ENCODE assay signal across 8 cellular contexts in genomic region chr6:112286010-112286409, GRCh38. TPM values are rescaled to one million over a fixed set of nuclear protein-coding genes. Genes with fewer than 3 reads are reported as not detected.
DNase-seq lines count a peak whose midpoint lies in the region; ATAC-seq and TF ChIP-seq lines count a peak whose summit lies in the region.

No MANE protein-coding gene starts in this region.

- H3K36me3 ChIP-seq in BE2C (no peaks in the 10 kb centered on the region), MG63 (no peaks in the 10 kb centered on the region)

- H3K9me3 ChIP-seq in BE2C: no peaks in the 10 kb centered on the region
- no peaks in the 10 kb centered on the region for H3K9me3 ChIP-seq in MG63

- no peak for DNase-seq in activated CD4-positive, CD25-positive, alpha-beta regulatory T cell treated with anti-CD3 and anti-CD28 coated beads, Interleukin-2, amount 50 U/mL, for 72 hours
- peak; percentile 6 for DNase-seq in activated T-cell treated with anti-CD3 and anti-CD28 coated beads, Interleukin-2, amount 50 U/mL, for 4 hours
- peak; percentile 32 for DNase-seq in stimulated activated naive CD4-positive, alpha-beta T cell treated with Interleukin-2 at 50 U/mL for 16 hours (lab: John Stamatoyannopoulos, UW)
- DNase-seq in BE2C (no peak), MG63 (no peak), HK-2 (ENCODE audit: unreplicated experiment) (no peak)

- peaks cover 18% of the 10 kb centered on the region for H3K4me1 ChIP-seq in BE2C

- peak; percentile 61 to 72 for ATAC-seq in activated CD4-positive, CD25-positive, alpha-beta regulatory T cell treated with anti-CD3 and anti-CD28 coated beads, Interleukin-2, amount 50 U/mL, for 24 hours
- ATAC-seq in HG03460 (IDR thresholded peaks at IDR 0.05; ENCODE audit: unreplicated experiment): peak; percentile 92
- ATAC-seq in activated T-cell treated with anti-CD3 and anti-CD28 coated beads, Interleukin-2, amount 50 U/mL, for 4 hours: peak; percentile 93 to 96

- H3K27me3 ChIP-seq in BE2C: no peaks in the 10 kb centered on the region
- H3K27me3 ChIP-seq in MG63: no peaks in the 10 kb centered on the region

- H3K9me3 Mint-ChIP-seq in activated T-cell treated with anti-CD3 and anti-CD28 coated beads, Interleukin-2, amount 50 U/mL, for 4 hours: no peaks in the 10 kb centered on the region

- H3K27me3 Mint-ChIP-seq in activated T-cell treated with anti-CD3 and anti-CD28 coated beads, Interleukin-2, amount 50 U/mL, for 4 hours (ENCODE audit: low read depth): peaks cover 34% of the 10 kb centered on the region

- no peaks in the 10 kb centered on the region for H3K36me3 Mint-ChIP-seq in activated T-cell treated with anti-CD3 and anti-CD28 coated beads, Interleukin-2, amount 50 U/mL, for 4 hours (ENCODE audit: insufficient read depth)

- H3K4me3 ChIP-seq in BE2C (ENCODE audit: low read depth, low read length) (no peak overlapping the region), MG63 (no peak overlapping the region)

- no peak for TF ChIP-seq CTCF in BE2C (IDR thresholded peaks at IDR 0.05; ENCODE audit: low read depth, low read length)

- peaks cover 14% of the 10 kb centered on the region for H3K4me1 Mint-ChIP-seq in activated T-cell treated with anti-CD3 and anti-CD28 coated beads, Interleukin-2, amount 50 U/mL, for 4 hours (ENCODE audit: low read depth)

- H3K4me3 Mint-ChIP-seq in activated T-cell treated with anti-CD3 and anti-CD28 coated beads, Interleukin-2, amount 50 U/mL, for 4 hours: no peak overlapping the region

RNA-seq across cellular contexts. Expression of gene LAMA4, which starts 31.6 kb away (rescaled TPM):
- total RNA-seq in activated T-cell treated with anti-CD3 and anti-CD28 coated beads, Interleukin-2, amount 50 U/mL, for 4 hours: under 1 TPM in 2 of 3 donors, not detected in 1; 0.30 to 0.34 TPM
- polyA plus RNA-seq in BE2C (2012; ENCODE audit: insufficient read depth, insufficient read length, low read depth): 16.0 TPM
- total RNA-seq in MG63 (2014; rRNA removed; shearing (Covaris generic); ENCODE audit: low replicate concordance): 13.0 and 52.1 TPM in 2 replicates

Comparison
In these comparisons a context has a peak if more than half of its experiments do, and no peak if none do; other contexts are left out.
1. DNase-seq: peak in activated T-cell treated with anti-CD3 and anti-CD28 coated beads, Interleukin-2, amount 50 U/mL, for 4 hours (single experiment) and stimulated activated naive CD4-positive, alpha-beta T cell treated with Interleukin-2 at 50 U/mL for 16 hours (single experiment); none in activated CD4-positive, CD25-positive, alpha-beta regulatory T cell treated with anti-CD3 and anti-CD28 coated beads, Interleukin-2, amount 50 U/mL, for 72 hours (single experiment), BE2C (single experiment), MG63 (single experiment) and HK-2 (single experiment).
2. RNA of gene LAMA4, which starts 31.6 kb away (total RNA-seq): 13.0 to 52.1 TPM in MG63; 0.30 to 0.34 TPM in activated T-cell treated with anti-CD3 and anti-CD28 coated beads, Interleukin-2, amount 50 U/mL, for 4 hours; every median in the first group is over 10 times any median in the second.
3. Peak in every context shown above with its lines, with median percentiles within 50 percentile points of each other: ATAC-seq.